Comparison of ENCODE assay signal across 9 cellular contexts in genomic region chr20:63580796-63581461, GRCh38. TPM values are rescaled to one million over a fixed set of nuclear protein-coding genes. Genes with fewer than 3 reads are reported as not detected.
DNase-seq lines count a peak whose midpoint lies in the region; ATAC-seq, FAIRE-seq and TF ChIP-seq lines count a peak whose summit lies in the region.
"Had no signal": no experiment of that assay in that cellular context is flagged by ENCODE, and none has a peak within 500 bp of the region (broad histone marks: within the 10 kb centered on the region; RNA-seq: fewer than 3 reads in every experiment).

No MANE protein-coding gene starts in this region.

- H2BK5ac ChIP-seq in IMR-90 (ENCODE audit: low read depth, low read length, poor library complexity, severe bottlenecking): no peak overlapping the region

- FAIRE-seq in D721Med (lab: Jason Lieb, UNC): no peak

- BruUV-seq in IMR-90 (replicated peaks; lab: Mats Ljungman, UMichigan): no TSS peak

- peak; percentile 60 for TF ChIP-seq RAD21 in IMR-90 (IDR thresholded peaks at IDR 0.05; ENCODE audit: low read length)

- no peaks in the 10 kb centered on the region for H3K9me3 Mint-ChIP-seq in naive B cell
- H3K9me3 Mint-ChIP-seq: T-helper 1 cell treated with Interleukin-12 subunit alpha and Interleukin-12 subunit beta and Interleukin-4 antibody, amounts not matched to agents 30 μg/mL and 1 μg/mL, for 36 hours had no signal

- WGBS in IMR-90 (ENCODE audit: extremely low coverage in 2 of 2, insufficient read length in 1 of 2), 2 experiments: 70% methylated on average over 10 of the region's 12 CpGs; no CpG with 5 or more reads in 1 of the 2 experiments
- 57% methylated on average over 12 of the region's 12 CpGs; no CpG with 5 or more reads in 1 of the 2 donors for WGBS in transverse colon (ENCODE audit: low coverage in 1 of 2), 2 donors

- H2BK15ac ChIP-seq in IMR-90 (ENCODE audit: low read depth, low read length): no peak overlapping the region

- in situ Hi-C loops in IMR-90 (cut with MboI; ENCODE audit: low sequenced_read_pairs) (no loop called here), transverse colon (cut with MboI; ENCODE audit: low pct_ligation_motif_present in 1 of 4, low pct_unique_long_range_greater_than_20kb in 1 of 4, low sequenced_read_pairs in 3 of 4) (no loop called here)

- TF ChIP-seq POLR2A in IMR-90 (IDR thresholded peaks at IDR 0.05; ENCODE audit: low read depth, low read length) (no peak), transverse colon (IDR thresholded peaks at IDR 0.05) (no peak)

- H3K18ac ChIP-seq in IMR-90 (ENCODE audit: low read depth, low read length): no peak overlapping the region

- H3K23ac ChIP-seq in IMR-90 (ENCODE audit: low read depth, low read length): no peak overlapping the region

- TF ChIP-seq CTCF in D721Med (IDR thresholded peaks at IDR 0.05; ENCODE audit: insufficient read depth, missing control alignments) (peak; percentile 40), IMR-90 (conservative IDR thresholded peaks at IDR 0.05; ENCODE audit: low read depth, low read length) (peak; percentile 46), transverse colon (IDR thresholded peaks at IDR 0.05) (peak in 2 of 5 experiments; percentile 13 to 14)

- no peak for TF ChIP-seq EP300 in transverse colon (IDR thresholded peaks at IDR 0.05; ENCODE audit: low read depth)

- H3K79me1 ChIP-seq in IMR-90 (ENCODE audit: low read depth in 1 of 2, low read length in 2 of 2): no peaks in the 10 kb centered on the region

- no peak overlapping the region for H4K91ac ChIP-seq in IMR-90 (ENCODE audit: insufficient read depth, low read depth, low read length)

- intact Hi-C loops in IMR-90 (cut with micrococcal nuclease): no loop called here
- intact Hi-C loops in transverse colon (cut with DNase I; ENCODE audit: low total_unique reads): loop anchor here (2.0 kb wide), 1 partner anchor 286 kb away; no protein-coding TSS in a partner anchor

- peak overlapping the region; percentile 51 for H2AFZ ChIP-seq in IMR-90 (replicated peaks; ENCODE audit: low read length, poor library complexity)

- CTCF ChIA-PET in IMR-90 (lab: Yijun Ruan, JAX): no interaction called here

- no peak overlapping the region for H3K14ac ChIP-seq in IMR-90 (replicated peaks; ENCODE audit: low read depth, low read length)

- H3K9me3 ChIP-seq in IMR-90 (ENCODE audit: control insufficient read depth, insufficient read depth, low read length): no peaks in the 10 kb centered on the region
- no peaks in the 10 kb centered on the region for H3K9me3 ChIP-seq in transverse colon

- H3K9me1 ChIP-seq in IMR-90 (ENCODE audit: insufficient read depth, low read length): peaks cover 2% of the 10 kb centered on the region; the same call in 1 of the 2 replicates

- ATAC-seq in IMR-90 (ENCODE audit: low read depth): peak; percentile 44
- peak; percentile 97 to 98 for ATAC-seq in naive B cell (ENCODE audit: low read depth in 2 of 2)
- no peak for ATAC-seq in GM21528 (IDR thresholded peaks at IDR 0.05; ENCODE audit: low FRiP score, unreplicated experiment)
- no peak for ATAC-seq in HG03571 (IDR thresholded peaks at IDR 0.05; ENCODE audit: unreplicated experiment)

- H3K36me3 Mint-ChIP-seq in naive B cell: no peaks in the 10 kb centered on the region

- H2BK20ac ChIP-seq in IMR-90 (ENCODE audit: low read depth, low read length): no peak overlapping the region

- H4K20me1 ChIP-seq in IMR-90 (ENCODE audit: insufficient read depth, low read length): no peaks in the 10 kb centered on the region

- no peak overlapping the region for H4K8ac ChIP-seq in IMR-90 (ENCODE audit: low read depth in 2 of 2, low read length in 2 of 2)

- dilution Hi-C loops in IMR-90 (cut with HindIII; ENCODE audit: low sequenced_read_pairs, unreplicated experiment): no loop called here

- no peaks in the 10 kb centered on the region for H3K27me3 Mint-ChIP-seq in naive B cell

- H3K9ac ChIP-seq in IMR-90 (ENCODE audit: low read depth, low read length): no peak overlapping the region

- H2AK9ac ChIP-seq in IMR-90 (replicated peaks; ENCODE audit: low read depth, low read length, poor library complexity): peak overlapping the region; percentile 70

- H3K4ac ChIP-seq in IMR-90 (ENCODE audit: low read depth, low read length): no peak overlapping the region

- H3K36me3 ChIP-seq in IMR-90 (ENCODE audit: control insufficient read depth, insufficient read depth, low read length) (no peaks in the 10 kb centered on the region), transverse colon (no peaks in the 10 kb centered on the region)

- no peak overlapping the region for H2BK120ac ChIP-seq in IMR-90 (ENCODE audit: low read depth, low read length)

- H4K5ac ChIP-seq in IMR-90 (ENCODE audit: low read depth, low read length): no peak overlapping the region

- peaks cover 7 to 11% (median 8%) of the 10 kb centered on the region in 3 donors for H3K4me1 Mint-ChIP-seq in naive B cell

- H3K4me3 ChIP-seq in IMR-90 (ENCODE audit: insufficient read depth, low read depth, low read length) (no peak overlapping the region), transverse colon (no peak overlapping the region)

- POLR2A ChIA-PET in IMR-90 (lab: Charles Lee; ENCODE audit: unreplicated experiment): no interaction called here

- H3K4me3 Mint-ChIP-seq in naive B cell: peak overlapping the region in 1 of 8 donors; percentile 22
- H3K4me3 Mint-ChIP-seq: T-helper 1 cell treated with Interleukin-12 subunit alpha and Interleukin-12 subunit beta and Interleukin-4 antibody, amounts not matched to agents 30 μg/mL and 1 μg/mL, for 36 hours had no signal

- H3K56ac ChIP-seq in IMR-90 (ENCODE audit: extremely low read depth, insufficient read depth, low read length): no peak overlapping the region

- H3K4me2 ChIP-seq in IMR-90 (ENCODE audit: low read depth, low read length): no peak overlapping the region

- H3K27ac Mint-ChIP-seq in naive B cell: no peak overlapping the region
- H3K27ac Mint-ChIP-seq: T-helper 1 cell treated with Interleukin-12 subunit alpha and Interleukin-12 subunit beta and Interleukin-4 antibody, amounts not matched to agents 30 μg/mL and 1 μg/mL, for 36 hours had no signal

- DNase-seq in D721Med (ENCODE audit: insufficient read length, low spot score): no peak
- peak; percentile 54 for DNase-seq in IMR-90
- peak; percentile 50 for DNase-seq in UCSD-AML1 (lab: John Stamatoyannopoulos, UW; ENCODE audit: unreplicated experiment)
- peak in 36 of 61 donors; percentile 11 to 85 (median 34) for DNase-seq in caudate nucleus (lab: John Stamatoyannopoulos, UW)
- peak; percentile 67 for DNase-seq in naive B cell
- peak; percentile 50 for DNase-seq in transverse colon

- H3K27ac ChIP-seq in IMR-90 (ENCODE audit: insufficient read depth, low read length) (no peak overlapping the region), caudate nucleus (ENCODE audit: low read depth, low read length) (no peak overlapping the region), transverse colon (no peak overlapping the region)

- no peak overlapping the region for H2AK5ac ChIP-seq in IMR-90 (ENCODE audit: low read depth, low read length)

- H3K4me1 ChIP-seq in IMR-90 (ENCODE audit: control insufficient read depth, insufficient read depth, low read length) (no peaks in the 10 kb centered on the region), transverse colon (no peaks in the 10 kb centered on the region)

- no peaks in the 10 kb centered on the region for H3K27me3 ChIP-seq in IMR-90 (ENCODE audit: control insufficient read depth, insufficient read depth, low read length)
- peaks cover 24% of the 10 kb centered on the region for H3K27me3 ChIP-seq in transverse colon

TF ChIP-seq in IMR-90, 13 proteins besides CTCF, POLR2A, EP300 and RAD21:
- TF ChIP-seq CHD1 (IDR thresholded peaks at IDR 0.05; ENCODE audit: low read depth, low read length): no peak
- TF ChIP-seq SMC3 (IDR thresholded peaks at IDR 0.05; ENCODE audit: low read depth, low read length): peak; percentile 37; the same call in 1 of the 2 replicates
- TF ChIP-seq BHLHE40 (IDR thresholded peaks at IDR 0.05; ENCODE audit: low read depth, low read length): no peak

RNA-seq across cellular contexts. Expression of gene HELZ2, which starts 6.9 kb away (rescaled TPM):
- total RNA-seq in IMR-90 (2012; rRNA removed) (4.2 and 4.7 TPM in 2 replicates), transverse colon (10 to 100 TPM; 32.9 to 49.4 (median 38.8) TPM)
- polyA plus RNA-seq in IMR-90 (2012; rRNA removed) (10.6 and 12.2 TPM in 2 replicates), naive B cell (ENCODE audit: low read depth in 6 of 6) (10 to 100 TPM in 3 of 6 donors, 1 to 10 TPM in 3; 2.5 to 11.6 (median 9.3) TPM)
- polyA plus RNA-seq in IMR-90 (2012; cell fraction: cytosol; rRNA removed): 3.2 and 6.8 TPM in 2 replicates
- 10.9 and 32.5 TPM in 2 replicates for polyA plus RNA-seq in IMR-90 (2012; cell fraction: nucleus; rRNA removed; ENCODE audit: low replicate concordance)

RNA-seq across cellular contexts. Expression of gene FNDC11, which starts 27.0 kb away (rescaled TPM):
- total RNA-seq in IMR-90 (2012; rRNA removed) (0.28 and 0.36 TPM in 2 replicates), transverse colon (not detected)
- polyA plus RNA-seq in IMR-90 (2012; rRNA removed) (1.0 and 1.6 TPM in 2 replicates), naive B cell (ENCODE audit: low read depth in 6 of 6) (1 to 10 TPM in 5 of 6 donors, under 1 TPM in 1; 0.08 to 5.2 (median 1.8) TPM)
- polyA plus RNA-seq in IMR-90 (2012; cell fraction: cytosol; rRNA removed): 0.57 and 1.9 TPM in 2 replicates
- polyA plus RNA-seq in IMR-90 (2012; cell fraction: nucleus; rRNA removed; ENCODE audit: low replicate concordance): 3.1 and 7.9 TPM in 2 replicates

RNA-seq across cellular contexts. Expression of gene SRMS, which starts 33.4 kb away (rescaled TPM):
- total RNA-seq in IMR-90 (2012; rRNA removed) (not detected in 2 replicates), transverse colon (under 1 TPM in 1 of 4 donors, not detected in 3; 0.79 TPM)
- polyA plus RNA-seq in IMR-90 (2012; rRNA removed) (not detected in 2 replicates), naive B cell (ENCODE audit: low read depth in 6 of 6) (not detected)
- polyA plus RNA-seq in IMR-90 (2012; cell fraction: cytosol; rRNA removed): not detected in 2 replicates
- polyA plus RNA-seq in IMR-90 (2012; cell fraction: nucleus; rRNA removed; ENCODE audit: low replicate concordance): not detected in 2 replicates

RNA-seq across cellular contexts. Expression of gene PTK6, which starts 43.8 kb away (rescaled TPM):
- not detected in 2 replicates for total RNA-seq in IMR-90 (2012; rRNA removed)
- polyA plus RNA-seq in IMR-90 (2012; rRNA removed): 0.07 TPM in 1 of 2 replicates, not detected in the other
- 0.03 and 0.04 TPM in 2 replicates for polyA plus RNA-seq in IMR-90 (2012; cell fraction: cytosol; rRNA removed)
- polyA plus RNA-seq in IMR-90 (2012; cell fraction: nucleus; rRNA removed; ENCODE audit: low replicate concordance): 0.19 and 0.28 TPM in 2 replicates
- polyA plus RNA-seq in naive B cell (ENCODE audit: low read depth in 6 of 6): 1 to 10 TPM in 1 of 6 donors, under 1 TPM in 5; 0.10 to 1.3 (median 0.51) TPM
- 100 to 1,000 TPM in 2 of 4 donors, 10 to 100 TPM in 2; 90.5 to 147 (median 103) TPM for total RNA-seq in transverse colon

RNA-seq across cellular contexts. Expression of gene GMEB2, which starts 46.0 kb away (rescaled TPM):
- 5.0 and 5.3 TPM in 2 replicates for total RNA-seq in IMR-90 (2012; rRNA removed)
- 10.0 and 10.6 TPM in 2 replicates for polyA plus RNA-seq in IMR-90 (2012; rRNA removed)
- 7.2 and 11.4 TPM in 2 replicates for polyA plus RNA-seq in IMR-90 (2012; cell fraction: cytosol; rRNA removed)
- polyA plus RNA-seq in IMR-90 (2012; cell fraction: nucleus; rRNA removed; ENCODE audit: low replicate concordance): 17.0 and 27.6 TPM in 2 replicates
- 10 to 100 TPM in 1 of 6 donors, 1 to 10 TPM in 5; 3.1 to 16.0 (median 8.6) TPM for polyA plus RNA-seq in naive B cell (ENCODE audit: low read depth in 6 of 6)
- total RNA-seq in transverse colon: 10 to 100 TPM in 3 of 4 donors, 1 to 10 TPM in 1; 9.0 to 20.3 (median 13.5) TPM

Comparison
In these comparisons a context has a peak if more than half of its experiments do, and no peak if none do; other contexts are left out.
1. ATAC-seq: peak in IMR-90 (single experiment) and naive B cell (2 of 2); none in GM21528 (single experiment) and HG03571 (single experiment).